Comparison of ENCODE assay signal across 14 cellular contexts in the genomic region with DNA sequence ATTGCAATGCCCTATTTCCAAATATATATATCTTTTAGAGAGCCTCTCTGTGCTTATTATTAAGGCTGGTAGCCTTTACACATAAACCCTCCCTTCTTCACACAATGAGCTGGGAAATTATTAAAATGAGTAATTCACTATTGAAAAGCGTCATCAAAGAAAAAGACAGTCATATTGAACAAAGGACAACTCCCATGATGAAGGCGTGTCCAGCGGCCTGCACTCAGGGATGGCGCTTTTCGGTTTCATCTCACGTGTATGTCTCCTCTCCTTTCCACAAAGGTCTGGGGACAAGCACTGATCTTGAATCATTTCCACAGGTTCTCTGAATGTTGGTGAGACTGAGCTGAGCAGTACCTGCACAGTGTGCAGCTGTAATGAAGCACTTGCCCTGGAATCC. TPM values are rescaled to one million over a fixed set of nuclear protein-coding genes. Genes with fewer than 3 reads are reported as not detected.
A peak's percentile ranks its signal among the peaks of the same experiment; 100 is the strongest.
DNase-seq lines count a peak whose midpoint lies in the region; ATAC-seq lines count a peak whose summit lies in the region.
"Had no signal": no experiment of that assay in that cellular context is flagged by ENCODE, and none has a peak within 500 bp of the region (broad histone marks: within the 10 kb centered on the region; RNA-seq: fewer than 3 reads in every experiment).

No MANE protein-coding gene starts in this region.

- H3K27ac Mint-ChIP-seq in activated CD4-positive, alpha-beta T cell treated with anti-CD3 and anti-CD28 coated beads for 36 hours: peak overlapping the region; percentile 93
- H3K27ac Mint-ChIP-seq: type B pancreatic cell had no signal

- peaks cover 70% of the 10 kb centered on the region for H3K36me3 ChIP-seq in HUES6 (ENCODE audit: control insufficient read depth, insufficient read depth, low read length)

- H3K9me3 Mint-ChIP-seq in activated CD4-positive, alpha-beta T cell treated with anti-CD3 and anti-CD28 coated beads for 36 hours (ENCODE audit: low read depth): no peaks in the 10 kb centered on the region
- H3K9me3 Mint-ChIP-seq: type B pancreatic cell had no signal

- peak overlapping the region; percentile 39 for H3K9ac ChIP-seq in HUES6 (ENCODE audit: low read length)

- no peak overlapping the region for H3K27ac ChIP-seq in HUES6 (ENCODE audit: low read depth, low read length)
- H3K27ac ChIP-seq: A549, right atrium auricular region had no signal

- no peaks in the 10 kb centered on the region for H3K9me3 ChIP-seq in HUES6 (ENCODE audit: control insufficient read depth, insufficient read depth, low read depth, low read length)
- H3K9me3 ChIP-seq: A549, adrenal gland, right atrium auricular region had no signal

- peaks cover 76% of the 10 kb centered on the region for H3K36me3 Mint-ChIP-seq in activated CD4-positive, alpha-beta T cell treated with anti-CD3 and anti-CD28 coated beads for 36 hours (ENCODE audit: low read depth)
- H3K36me3 Mint-ChIP-seq: type B pancreatic cell had no signal

- no peaks in the 10 kb centered on the region for H3K27me3 ChIP-seq in HUES6 (ENCODE audit: control insufficient read depth, insufficient read depth, low read length)
- H3K27me3 ChIP-seq: adrenal gland, right atrium auricular region had no signal

- H3K4me3 ChIP-seq in HUES6 (ENCODE audit: low read depth, low read length): peak overlapping the region; percentile 87; the same call in 1 of the 2 replicates
- H3K4me3 ChIP-seq: A549, adrenal gland, right atrium auricular region had no signal

- CTCF ChIA-PET in activated CD4-positive, alpha-beta T cell treated with anti-CD3 and anti-CD28 coated beads for 36 hours (lab: Charles Lee): interaction anchor here (0.8 to 4.9 kb wide), 13 partner anchors 12 to 154 kb away, joined by 3 to 34 read pairs (median 4); a partner anchor contains a TSS

- H3K4me3 Mint-ChIP-seq in activated CD4-positive, alpha-beta T cell treated with anti-CD3 and anti-CD28 coated beads for 36 hours: peak overlapping the region; percentile 91
- H3K4me3 Mint-ChIP-seq: type B pancreatic cell had no signal

- intact Hi-C loops in activated CD4-positive, alpha-beta T cell treated with anti-CD3 and anti-CD28 coated beads for 36 hours (cut with DNase I, micrococcal nuclease): loop anchor here (1.0 to 2.0 kb wide), 4 partner anchors 23 to 43 kb away; no protein-coding TSS in a partner anchor

- peak; percentile 73 for DNase-seq in activated CD4-positive, alpha-beta T cell treated with anti-CD3 and anti-CD28 coated beads for 36 hours
- no peak for DNase-seq in activated CD4-positive, alpha-beta T cell treated with anti-CD3 and anti-CD28 coated beads for 1 hour
- DNase-seq in activated naive CD4-positive, alpha-beta T cell treated with anti-CD3 and anti-CD28 coated beads, Interleukin-2, amount 50 U/mL, for 16 hours: peak; percentile 41
- DNase-seq in stimulated activated CD4-positive, alpha-beta T cell treated with anti-CD3 and anti-CD28 coated beads, Interleukin-4, amount 100 ng/mL, for 1 hour: peak; percentile 45
- no peak for DNase-seq in SHP77 treated with DMSO at 0.1 percent for 48 hours (lab: John Stamatoyannopoulos, UW)
- DNase-seq: cortex of kidney, DMS 273 treated with DMSO at 0.1 percent for 48 hours had no signal

- no peaks in the 10 kb centered on the region for H3K27me3 Mint-ChIP-seq in activated CD4-positive, alpha-beta T cell treated with anti-CD3 and anti-CD28 coated beads for 36 hours

- H3K4me1 ChIP-seq in HUES6 (ENCODE audit: control insufficient read depth, insufficient read depth, low read length): peaks cover 18% of the 10 kb centered on the region

- ATAC-seq in activated CD4-positive, alpha-beta T cell treated with anti-CD3 and anti-CD28 coated beads for 36 hours: peak; percentile 49
- no peak for ATAC-seq in GM21423 (IDR thresholded peaks at IDR 0.05; ENCODE audit: unreplicated experiment)
- ATAC-seq in HG03457 (IDR thresholded peaks at IDR 0.05; ENCODE audit: unreplicated experiment): no peak
- ATAC-seq: A549 had no signal

- peaks cover 55% of the 10 kb centered on the region for H3K4me1 Mint-ChIP-seq in activated CD4-positive, alpha-beta T cell treated with anti-CD3 and anti-CD28 coated beads for 36 hours

- POLR2A ChIA-PET in activated CD4-positive, alpha-beta T cell treated with anti-CD3 and anti-CD28 coated beads for 36 hours (lab: Charles Lee): interaction anchor here (0.6 to 2.4 kb wide), 10 partner anchors 22 to 58 kb away, joined by 3 to 10 read pairs (median 4); a partner anchor contains a TSS

RNA-seq across cellular contexts. Expression of a gene that starts 3.5 kb away (rescaled TPM):
- total RNA-seq in activated CD4-positive, alpha-beta T cell treated with anti-CD3 and anti-CD28 coated beads for 36 hours: 100 to 1,000 TPM in 1 of 2 experiments, 10 to 100 TPM in 1; 90.0 to 109 TPM

RNA-seq across cellular contexts. Expression of a gene that starts 57.9 kb away (rescaled TPM):
- 100 to 1,000 TPM; 200 to 243 TPM for total RNA-seq in activated CD4-positive, alpha-beta T cell treated with anti-CD3 and anti-CD28 coated beads for 36 hours

Comparison
In these comparisons a context has a peak if more than half of its experiments do, and no peak if none do; other contexts are left out.
1. DNase-seq: peak in activated CD4-positive, alpha-beta T cell treated with anti-CD3 and anti-CD28 coated beads for 36 hours (single experiment), activated naive CD4-positive, alpha-beta T cell treated with anti-CD3 and anti-CD28 coated beads, Interleukin-2, amount 50 U/mL, for 16 hours (single experiment) and stimulated activated CD4-positive, alpha-beta T cell treated with anti-CD3 and anti-CD28 coated beads, Interleukin-4, amount 100 ng/mL, for 1 hour (single experiment); none in activated CD4-positive, alpha-beta T cell treated with anti-CD3 and anti-CD28 coated beads for 1 hour (single experiment) and SHP77 treated with DMSO at 0.1 percent for 48 hours (single experiment).